In the genomic region with DNA sequence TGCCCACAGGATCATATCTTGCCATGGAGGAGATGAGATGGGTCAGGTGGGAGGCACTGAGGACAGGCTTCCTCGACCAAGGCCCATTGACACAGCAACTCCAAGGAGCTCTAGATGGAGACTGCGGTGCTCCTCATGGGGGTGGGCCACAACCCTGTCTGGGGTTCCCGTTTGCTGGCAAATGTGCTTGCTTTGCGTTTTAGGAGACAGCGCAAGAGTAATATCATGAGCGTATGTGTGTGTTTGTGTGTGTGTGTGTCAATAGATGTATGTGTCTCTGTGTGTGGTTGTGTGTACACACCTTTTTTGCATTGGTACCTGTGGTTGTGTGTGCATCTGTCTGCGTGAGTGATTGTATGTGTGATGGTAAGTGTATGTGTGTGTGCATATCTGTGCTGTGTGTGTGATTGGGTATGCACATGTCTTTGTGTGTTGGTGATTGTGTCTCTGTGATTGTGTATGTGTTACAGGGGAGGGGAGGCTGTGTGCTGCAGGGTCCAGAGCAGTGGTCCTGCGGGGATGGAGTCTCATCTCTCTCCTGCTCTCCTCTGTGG, we compare ENCODE assay signal across 23 cellular contexts.
"Had no signal": no experiment of that assay in that cellular context is flagged by ENCODE, and none has a peak within 500 bp of the region (broad histone marks: within the 10 kb centered on the region; RNA-seq: fewer than 3 reads in every experiment).

No MANE protein-coding gene starts in this region.

- H3K27ac Mint-ChIP-seq: activated naive CD4-positive, alpha-beta T cell treated with anti-CD3 and anti-CD28 coated beads, Interleukin-2, amount 50 U/mL, for 24 hours; activated naive CD8-positive, alpha-beta T cell treated with anti-CD3 and anti-CD28 coated beads, Interleukin-2, amount 50 U/mL, for 24 hours; activated T-helper 1 cell treated with anti-CD3 and anti-CD28 coated beads, Interleukin-12 subunit alpha, Interleukin-12 subunit beta, Interleukin-2, Interleukin-4 antibody, amounts not matched to agents 30 ng/mL and 10 ng/mL and 1 ng/mL, durations not matched to agents 14 hours and 24 hours and 36 hours; immature natural killer cell; memory B cell; naive thymus-derived CD8-positive, alpha-beta T cell; neural progenitor cell; stimulated activated naive CD8-positive, alpha-beta T cell treated with anti-CD3 and anti-CD28 coated beads, Interleukin-15, Interleukin-2, amounts not matched to agents 100 ng/mL and 50 ng/mL, for 24 hours had no signal

- FAIRE-seq: endothelial cell of umbilical vein, kidney had no signal

- H3K9me3 Mint-ChIP-seq: activated naive CD4-positive, alpha-beta T cell treated with anti-CD3 and anti-CD28 coated beads, Interleukin-2, amount 50 U/mL, for 24 hours; activated naive CD8-positive, alpha-beta T cell treated with anti-CD3 and anti-CD28 coated beads, Interleukin-2, amount 50 U/mL, for 24 hours; activated T-helper 1 cell treated with anti-CD3 and anti-CD28 coated beads, Interleukin-12 subunit alpha, Interleukin-12 subunit beta, Interleukin-2, Interleukin-4 antibody, amounts not matched to agents 30 ng/mL and 10 ng/mL and 1 ng/mL, durations not matched to agents 14 hours and 24 hours and 36 hours; immature natural killer cell; memory B cell; neural progenitor cell; stimulated activated naive CD8-positive, alpha-beta T cell treated with anti-CD3 and anti-CD28 coated beads, Interleukin-15, Interleukin-2, amounts not matched to agents 100 ng/mL and 50 ng/mL, for 24 hours had no signal

- H3K27ac ChIP-seq: neural progenitor cell, spleen, thoracic aorta had no signal

- H3K4me3 ChIP-seq: neural progenitor cell, spleen, thoracic aorta had no signal

- H3K36me3 Mint-ChIP-seq: activated naive CD4-positive, alpha-beta T cell treated with anti-CD3 and anti-CD28 coated beads, Interleukin-2, amount 50 U/mL, for 24 hours; immature natural killer cell; memory B cell had no signal

- DNase-seq: activated CD4-positive, alpha-beta T cell treated with anti-CD3 and anti-CD28 coated beads for 4 hours; activated CD8-positive, alpha-beta memory T cell treated with anti-CD3 and anti-CD28 coated beads, Interleukin-2, amount 50 U/mL, for 4 hours; activated naive CD8-positive, alpha-beta T cell treated with anti-CD3 and anti-CD28 coated beads, Interleukin-2, amount 50 U/mL, for 24 hours; activated T-cell treated with anti-CD3 and anti-CD28 coated beads, Interleukin-2, amount 50 U/mL, for 1 hour; amygdala; central memory CD4-positive, alpha-beta T cell; foreskin fibroblast; hypothalamus; immature natural killer cell; kidney; left colon; midbrain; naive thymus-derived CD8-positive, alpha-beta T cell; right cardiac atrium; spleen; trophoblast cell had no signal

- H3K9me3 ChIP-seq: spleen, thoracic aorta had no signal

- H3K4me2 ChIP-seq: neural progenitor cell had no signal

- H2AFZ ChIP-seq: neural progenitor cell had no signal

- H3K4me3 Mint-ChIP-seq: activated naive CD4-positive, alpha-beta T cell treated with anti-CD3 and anti-CD28 coated beads, Interleukin-2, amount 50 U/mL, for 24 hours; activated naive CD8-positive, alpha-beta T cell treated with anti-CD3 and anti-CD28 coated beads, Interleukin-2, amount 50 U/mL, for 24 hours; activated T-helper 1 cell treated with anti-CD3 and anti-CD28 coated beads, Interleukin-12 subunit alpha, Interleukin-12 subunit beta, Interleukin-2, Interleukin-4 antibody, amounts not matched to agents 30 ng/mL and 10 ng/mL and 1 ng/mL, durations not matched to agents 14 hours and 24 hours and 36 hours; immature natural killer cell; memory B cell; neural progenitor cell; stimulated activated naive CD8-positive, alpha-beta T cell treated with anti-CD3 and anti-CD28 coated beads, Interleukin-15, Interleukin-2, amounts not matched to agents 100 ng/mL and 50 ng/mL, for 24 hours had no signal

- H3K36me3 ChIP-seq: spleen, thoracic aorta had no signal
